In genomic region chr5:109411175-109411514, GRCh38 we compare ENCODE assay signal across 8 cellular contexts. TPM values are rescaled to one million over a fixed set of nuclear protein-coding genes. Genes with fewer than 3 reads are reported as not detected.
DNase-seq lines count a peak whose midpoint lies in the region; ATAC-seq, FAIRE-seq and TF ChIP-seq lines count a peak whose summit lies in the region.

No MANE protein-coding gene starts in this region.

- CTCF ChIA-PET in WTC11 (lab: Charles Lee) = no interaction called here

- H3K27me3 Mint-ChIP-seq in WTC11 (ENCODE audit: low read depth) (no peaks in the 10 kb centered on the region), glutamatergic neuron (ENCODE audit: unreplicated experiment) (peaks cover 15% of the 10 kb centered on the region)

- no peaks in the 10 kb centered on the region for H3K36me3 ChIP-seq in H7 (replicated peaks; ENCODE audit: control insufficient read depth, insufficient read depth, low read length)

- H3K27ac Mint-ChIP-seq in WTC11 (peak overlapping the region; percentile 100), glutamatergic neuron (ENCODE audit: unreplicated experiment) (peak overlapping the region; percentile 99)

- peak overlapping the region in 20 of 21 experiments; percentile 83 to 99 (median 98) for H3K27ac ChIP-seq in skin epidermis

- TF ChIP-seq CTCF in WTC11 (IDR thresholded peaks at IDR 0.05) (no peak), glutamatergic neuron (IDR thresholded peaks at IDR 0.05; ENCODE audit: partially characterized antibody, unreplicated experiment) (no peak)

- no peak for DNase-seq in H7
- DNase-seq in WTC11 (ENCODE audit: low spot score) = no peak
- no peak for DNase-seq in glutamatergic neuron
- DNase-seq in activated CD4-positive, CD25-positive, alpha-beta regulatory T cell (lab: John Stamatoyannopoulos, UW) = no peak
- DNase-seq in mucosa of gallbladder (ENCODE audit: low spot score) = no peak
- no peak for DNase-seq in HTR-8/SVneo (ENCODE audit: insufficient read length, low spot score)

- peaks cover 20% of the 10 kb centered on the region for H3K9me3 Mint-ChIP-seq in WTC11
- H3K9me3 Mint-ChIP-seq in glutamatergic neuron (ENCODE audit: unreplicated experiment) = peaks cover 26% of the 10 kb centered on the region

- H3K4me3 ChIP-seq in H7 (ENCODE audit: insufficient read depth, low read depth, low read length) (peak overlapping the region; percentile 56), skin epidermis (peak overlapping the region; percentile 81 to 96 (median 94))

- H3K4me1 Mint-ChIP-seq in WTC11 = peaks cover 39% of the 10 kb centered on the region
- H3K4me1 Mint-ChIP-seq in glutamatergic neuron (ENCODE audit: low read depth, unreplicated experiment) = peaks cover 14% of the 10 kb centered on the region

- H3K4me3 Mint-ChIP-seq in WTC11 = peak overlapping the region; percentile 97
- H3K4me3 Mint-ChIP-seq in glutamatergic neuron (ENCODE audit: unreplicated experiment) = peak overlapping the region; percentile 95

- ATAC-seq in WTC11 = no peak
- ATAC-seq in GM18868 (IDR thresholded peaks at IDR 0.05; ENCODE audit: unreplicated experiment) = no peak

- no peak for FAIRE-seq in HTR-8/SVneo (lab: Jason Lieb, UNC)

- H3K36me3 Mint-ChIP-seq in WTC11 = peaks cover 9% of the 10 kb centered on the region
- H3K36me3 Mint-ChIP-seq in glutamatergic neuron (ENCODE audit: unreplicated experiment) = no peaks in the 10 kb centered on the region

- POLR2A ChIA-PET in WTC11 (lab: Charles Lee) = interaction anchor here (2.4 to 2.6 kb wide), 2 partner anchors 278 to 663 kb away, joined by 11 to 14 read pairs; partner anchors contain the start of genes FER and MAN2A1

- no peaks in the 10 kb centered on the region for H3K27me3 ChIP-seq in H7 (ENCODE audit: control insufficient read depth, insufficient read depth, low read length)

TF ChIP-seq in WTC11, 78 proteins besides CTCF, POLR2A, EP300 and RAD21:
- no peak for TF ChIP-seq SOX15 (CRISPR knock-in tag; IDR thresholded peaks at IDR 0.05)
- TF ChIP-seq, protein P1, sequence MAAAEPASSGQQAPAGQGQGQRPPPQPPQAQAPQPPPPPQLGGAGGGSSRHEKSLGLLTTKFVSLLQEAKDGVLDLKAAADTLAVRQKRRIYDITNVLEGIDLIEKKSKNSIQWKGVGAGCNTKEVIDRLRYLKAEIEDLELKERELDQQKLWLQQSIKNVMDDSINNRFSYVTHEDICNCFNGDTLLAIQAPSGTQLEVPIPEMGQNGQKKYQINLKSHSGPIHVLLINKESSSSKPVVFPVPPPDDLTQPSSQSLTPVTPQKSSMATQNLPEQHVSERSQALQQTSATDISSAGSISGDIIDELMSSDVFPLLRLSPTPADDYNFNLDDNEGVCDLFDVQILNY (CRISPR knock-in tag; IDR thresholded peaks at IDR 0.05) = no peak
- TF ChIP-seq ZNF263 (CRISPR knock-in tag; IDR thresholded peaks at IDR 0.05; ENCODE audit: low read depth) = no peak
- TF ChIP-seq HMGA2 (CRISPR knock-in tag; IDR thresholded peaks at IDR 0.05) = no peak
- TF ChIP-seq CREM (CRISPR knock-in tag; IDR thresholded peaks at IDR 0.05) = no peak
- TF ChIP-seq GRHL2 (CRISPR knock-in tag; IDR thresholded peaks at IDR 0.05; ENCODE audit: insufficient replicate concordance, severe bottlenecking) = no peak
- TF ChIP-seq NFYB (CRISPR knock-in tag; conservative IDR thresholded peaks at IDR 0.05; ENCODE audit: low read depth) = no peak
- TF ChIP-seq NR3C1 (CRISPR knock-in tag; conservative IDR thresholded peaks at IDR 0.05; ENCODE audit: low read depth) = no peak
- no peak for TF ChIP-seq ZNF317 (CRISPR knock-in tag; IDR thresholded peaks at IDR 0.05; ENCODE audit: borderline replicate concordance, low read depth)
- TF ChIP-seq, protein P2, sequence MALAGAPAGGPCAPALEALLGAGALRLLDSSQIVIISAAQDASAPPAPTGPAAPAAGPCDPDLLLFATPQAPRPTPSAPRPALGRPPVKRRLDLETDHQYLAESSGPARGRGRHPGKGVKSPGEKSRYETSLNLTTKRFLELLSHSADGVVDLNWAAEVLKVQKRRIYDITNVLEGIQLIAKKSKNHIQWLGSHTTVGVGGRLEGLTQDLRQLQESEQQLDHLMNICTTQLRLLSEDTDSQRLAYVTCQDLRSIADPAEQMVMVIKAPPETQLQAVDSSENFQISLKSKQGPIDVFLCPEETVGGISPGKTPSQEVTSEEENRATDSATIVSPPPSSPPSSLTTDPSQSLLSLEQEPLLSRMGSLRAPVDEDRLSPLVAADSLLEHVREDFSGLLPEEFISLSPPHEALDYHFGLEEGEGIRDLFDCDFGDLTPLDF (CRISPR knock-in tag; IDR thresholded peaks at IDR 0.05) = no peak
- no peak for TF ChIP-seq NFATC4 (CRISPR knock-in tag; IDR thresholded peaks at IDR 0.05)
- TF ChIP-seq ZNF219 (CRISPR knock-in tag; IDR thresholded peaks at IDR 0.05; ENCODE audit: borderline replicate concordance) = no peak
- TF ChIP-seq PRRX2 (CRISPR knock-in tag; IDR thresholded peaks at IDR 0.05) = no peak
- TF ChIP-seq SMAD4 (CRISPR knock-in tag; IDR thresholded peaks at IDR 0.05) = no peak
- TF ChIP-seq GABPB1 (CRISPR knock-in tag; IDR thresholded peaks at IDR 0.05) = no peak
- TF ChIP-seq ZNF423 (CRISPR knock-in tag; IDR thresholded peaks at IDR 0.05) = no peak
- TF ChIP-seq CREB1 (CRISPR knock-in tag; IDR thresholded peaks at IDR 0.05) = no peak
- TF ChIP-seq, protein P3, sequence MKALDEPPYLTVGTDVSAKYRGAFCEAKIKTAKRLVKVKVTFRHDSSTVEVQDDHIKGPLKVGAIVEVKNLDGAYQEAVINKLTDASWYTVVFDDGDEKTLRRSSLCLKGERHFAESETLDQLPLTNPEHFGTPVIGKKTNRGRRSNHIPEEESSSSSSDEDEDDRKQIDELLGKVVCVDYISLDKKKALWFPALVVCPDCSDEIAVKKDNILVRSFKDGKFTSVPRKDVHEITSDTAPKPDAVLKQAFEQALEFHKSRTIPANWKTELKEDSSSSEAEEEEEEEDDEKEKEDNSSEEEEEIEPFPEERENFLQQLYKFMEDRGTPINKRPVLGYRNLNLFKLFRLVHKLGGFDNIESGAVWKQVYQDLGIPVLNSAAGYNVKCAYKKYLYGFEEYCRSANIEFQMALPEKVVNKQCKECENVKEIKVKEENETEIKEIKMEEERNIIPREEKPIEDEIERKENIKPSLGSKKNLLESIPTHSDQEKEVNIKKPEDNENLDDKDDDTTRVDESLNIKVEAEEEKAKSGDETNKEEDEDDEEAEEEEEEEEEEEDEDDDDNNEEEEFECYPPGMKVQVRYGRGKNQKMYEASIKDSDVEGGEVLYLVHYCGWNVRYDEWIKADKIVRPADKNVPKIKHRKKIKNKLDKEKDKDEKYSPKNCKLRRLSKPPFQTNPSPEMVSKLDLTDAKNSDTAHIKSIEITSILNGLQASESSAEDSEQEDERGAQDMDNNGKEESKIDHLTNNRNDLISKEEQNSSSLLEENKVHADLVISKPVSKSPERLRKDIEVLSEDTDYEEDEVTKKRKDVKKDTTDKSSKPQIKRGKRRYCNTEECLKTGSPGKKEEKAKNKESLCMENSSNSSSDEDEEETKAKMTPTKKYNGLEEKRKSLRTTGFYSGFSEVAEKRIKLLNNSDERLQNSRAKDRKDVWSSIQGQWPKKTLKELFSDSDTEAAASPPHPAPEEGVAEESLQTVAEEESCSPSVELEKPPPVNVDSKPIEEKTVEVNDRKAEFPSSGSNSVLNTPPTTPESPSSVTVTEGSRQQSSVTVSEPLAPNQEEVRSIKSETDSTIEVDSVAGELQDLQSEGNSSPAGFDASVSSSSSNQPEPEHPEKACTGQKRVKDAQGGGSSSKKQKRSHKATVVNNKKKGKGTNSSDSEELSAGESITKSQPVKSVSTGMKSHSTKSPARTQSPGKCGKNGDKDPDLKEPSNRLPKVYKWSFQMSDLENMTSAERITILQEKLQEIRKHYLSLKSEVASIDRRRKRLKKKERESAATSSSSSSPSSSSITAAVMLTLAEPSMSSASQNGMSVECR (CRISPR knock-in tag; IDR thresholded peaks at IDR 0.05; ENCODE audit: borderline replicate concordance) = no peak
TF ChIP-seq in WTC11: peak in this region for 0.

RNA-seq across cellular contexts. Expression of gene PJA2, which starts 1.4 kb away (rescaled TPM):
- total RNA-seq in H7 (2014; rRNA removed; shearing (Covaris generic)) = 48.0 and 77.1 TPM in 2 replicates
- total RNA-seq in WTC11 (2021) (46.8 to 51.5 TPM (median 48.7 TPM) in 3 replicates), glutamatergic neuron (ENCODE audit: unreplicated experiment) (156 TPM), mucosa of gallbladder (89.6 TPM)
